ENCODE assay signal across 9 cellular contexts in genomic region chr4:112766422-112766821, GRCh38.
A peak's percentile ranks its signal among the peaks of the same experiment; 100 is the strongest.
DNase-seq lines count a peak whose midpoint lies in the region; ATAC-seq and TF ChIP-seq lines count a peak whose summit lies in the region.
"Had no signal": no experiment of that assay in that cellular context is flagged by ENCODE, and none has a peak within 500 bp of the region (broad histone marks: within the 10 kb centered on the region; RNA-seq: fewer than 3 reads in every experiment).

No MANE protein-coding gene starts in this region.

- no peaks in the 10 kb centered on the region for H3K27me3 Mint-ChIP-seq in neural crest cell (ENCODE audit: low read depth)

- DNase-seq in NCI-H2227 (lab: John Stamatoyannopoulos, UW; ENCODE audit: unreplicated experiment) (peak; percentile 0), NCI-H2227 treated with DMSO at 0.1 percent for 48 hours (lab: John Stamatoyannopoulos, UW) (no peak), KBM-7 (peak; percentile 31), astrocyte of the spinal cord (ENCODE audit: low read depth, low spot score) (peak; percentile 45), neural crest cell (ENCODE audit: low read depth, low spot score) (peak; percentile 20), coronary artery (ENCODE audit: low spot score) (no peak), mesenteric fat pad (ENCODE audit: low spot score) (no peak)

- no peaks in the 10 kb centered on the region for H3K36me3 Mint-ChIP-seq in neural crest cell (ENCODE audit: low read depth)

- TF ChIP-seq CTCF in astrocyte of the spinal cord (IDR thresholded peaks at IDR 0.05; ENCODE audit: low read depth, low read length) (peak; percentile 67), neural crest cell (conservative IDR thresholded peaks at IDR 0.05) (peak; percentile 51), coronary artery (IDR thresholded peaks at IDR 0.05) (no peak)

- H3K9me3 Mint-ChIP-seq in neural crest cell, result no peaks in the 10 kb centered on the region

- H3K4me3 ChIP-seq in astrocyte of the spinal cord (ENCODE audit: low read depth, low read length), result no peak overlapping the region
- H3K4me3 ChIP-seq in coronary artery, result no peak overlapping the region

- no peak overlapping the region for H3K4me3 Mint-ChIP-seq in neural crest cell

- peaks cover 16% of the 10 kb centered on the region for H3K4me1 Mint-ChIP-seq in neural crest cell

- no peak overlapping the region for H3K27ac ChIP-seq in coronary artery
- H3K27ac ChIP-seq: C4-2B had no signal

- no peak for ATAC-seq in GM18861 (IDR thresholded peaks at IDR 0.05; ENCODE audit: unreplicated experiment)

- H3K27ac Mint-ChIP-seq in neural crest cell (ENCODE audit: unreplicated experiment), result no peak overlapping the region

- in situ Hi-C loops in KBM-7 (cut with MboI; ENCODE audit: low pct_unique_long_range_greater_than_20kb, low sequenced_read_pairs) (no loop called here), astrocyte of the spinal cord (cut with HindIII; ENCODE audit: low sequenced_read_pairs) (no loop called here)

Comparison
In these comparisons a context has a peak if more than half of its experiments do, and no peak if none do; other contexts are left out.
1. DNase-seq: peak in NCI-H2227 (single experiment), KBM-7 (single experiment), astrocyte of the spinal cord (single experiment) and neural crest cell (single experiment); none in NCI-H2227 treated with DMSO at 0.1 percent for 48 hours (single experiment), coronary artery (single experiment) and mesenteric fat pad (single experiment).